In genomic region chr10:12042797-12043651, GRCh38 we compare ENCODE assay signal across 8 cellular contexts. TPM values are rescaled to one million over a fixed set of nuclear protein-coding genes. Genes with fewer than 3 reads are reported as not detected.
DNase-seq lines count a peak whose midpoint lies in the region; ATAC-seq and TF ChIP-seq lines count a peak whose summit lies in the region.

Gene UPF2 (minus strand): TSS chr10:12042809. CDS start chr10:12035423, 7,386 bp downstream.

- H2AFZ ChIP-seq in smooth muscle cell (ENCODE audit: low read depth): peak within 1 kb of the TSS; percentile 99

- no peaks in the 10 kb centered on the region for H3K9me3 ChIP-seq in smooth muscle cell (replicated peaks; ENCODE audit: low read depth)

- peak within 1 kb of the TSS; percentile 99 for H3K4me3 ChIP-seq in smooth muscle cell

- no peaks in the 10 kb centered on the region for H3K36me3 ChIP-seq in smooth muscle cell (ENCODE audit: low read depth)

- no peaks in the 10 kb centered on the region for H3K36me3 Mint-ChIP-seq in immature natural killer cell

- H3K9me3 Mint-ChIP-seq in immature natural killer cell: no peaks in the 10 kb centered on the region

- H3K79me2 ChIP-seq in smooth muscle cell (ENCODE audit: low read depth): peaks cover 45% of the 10 kb centered on the region

- peaks cover 17% of the 10 kb centered on the region for H4K20me1 ChIP-seq in smooth muscle cell (ENCODE audit: low read depth)

- no peaks in the 10 kb centered on the region for H3K27me3 ChIP-seq in smooth muscle cell (ENCODE audit: low read depth)

- ATAC-seq in GM19025 (IDR thresholded peaks at IDR 0.05; ENCODE audit: low read depth, unreplicated experiment): peak; percentile 51
- peak; percentile 54 for ATAC-seq in HG03342 (IDR thresholded peaks at IDR 0.05; ENCODE audit: unreplicated experiment)

- peaks cover 13 to 19% (median 15%) of the 10 kb centered on the region in 3 donors for H3K27me3 Mint-ChIP-seq in immature natural killer cell (ENCODE audit: low read depth in 3 of 3)

- DNase-seq in AG08396 (ENCODE audit: low spot score) (peak; percentile 99), NCI-H446 (lab: John Stamatoyannopoulos, UW) (peak; percentile 95 to 98), caudate nucleus (lab: John Stamatoyannopoulos, UW) (peak; percentile 83 to 100 (median 97)), immature natural killer cell (peak; percentile 96 to 98 (median 98)), smooth muscle cell (lab: John Stamatoyannopoulos, UW; ENCODE audit: unreplicated experiment) (peak; percentile 98)
- DNase-seq in activated CD4-positive, CD25-positive, alpha-beta regulatory T cell (lab: John Stamatoyannopoulos, UW): peak; percentile 88 to 95 (median 94)

- peak within 1 kb of the TSS; percentile 93 to 97 (median 94) for H3K4me3 Mint-ChIP-seq in immature natural killer cell

- 11% methylated on average over 35 of the region's 56 CpGs for WGBS in smooth muscle cell (ENCODE audit: low lambda C conversion rate)

- H3K27ac ChIP-seq in caudate nucleus (ENCODE audit: low read depth, low read length): peak within 1 kb of the TSS; percentile 100
- peak within 1 kb of the TSS; percentile 99 for H3K27ac ChIP-seq in smooth muscle cell (ENCODE audit: low read depth)

- H3K4me2 ChIP-seq in smooth muscle cell: peak within 1 kb of the TSS; percentile 99

- H3K27ac Mint-ChIP-seq in immature natural killer cell: peak within 1 kb of the TSS; percentile 98 to 100 (median 100)

- H3K9ac ChIP-seq in smooth muscle cell (ENCODE audit: low read depth): peak within 1 kb of the TSS; percentile 100

- no peak for TF ChIP-seq CTCF in smooth muscle cell (IDR thresholded peaks at IDR 0.05; ENCODE audit: borderline replicate concordance, insufficient read depth, poor library complexity, severe bottlenecking)

- H3F3A ChIP-seq in smooth muscle cell (ENCODE audit: low read depth): no peaks in the 10 kb centered on the region

- H3K4me1 ChIP-seq in smooth muscle cell (ENCODE audit: low read depth): peaks cover 12% of the 10 kb centered on the region

- H3K4me1 Mint-ChIP-seq in immature natural killer cell: peaks cover 31 to 48% of the 10 kb centered on the region in 2 donors

RNA-seq across cellular contexts. Expression of gene UPF2, which starts in this region (rescaled TPM):
- 10 to 100 TPM in 2 of 3 donors, 1 to 10 TPM in 1; 3.1 to 19.8 (median 12.9) TPM for polyA plus RNA-seq in immature natural killer cell
- total RNA-seq in smooth muscle cell: 13.4 and 16.3 TPM in 2 replicates
- polyA plus RNA-seq in smooth muscle cell: 9.1 and 16.0 TPM in 2 replicates

Comparison
In these comparisons a context has a peak if more than half of its experiments do, and no peak if none do; other contexts are left out.
1. Peak in every context shown above with its lines: DNase-seq, ATAC-seq, H3K4me3 ChIP-seq and H3K27ac ChIP-seq.